Comparison of ENCODE assay signal across 22 cellular contexts in the genomic region with DNA sequence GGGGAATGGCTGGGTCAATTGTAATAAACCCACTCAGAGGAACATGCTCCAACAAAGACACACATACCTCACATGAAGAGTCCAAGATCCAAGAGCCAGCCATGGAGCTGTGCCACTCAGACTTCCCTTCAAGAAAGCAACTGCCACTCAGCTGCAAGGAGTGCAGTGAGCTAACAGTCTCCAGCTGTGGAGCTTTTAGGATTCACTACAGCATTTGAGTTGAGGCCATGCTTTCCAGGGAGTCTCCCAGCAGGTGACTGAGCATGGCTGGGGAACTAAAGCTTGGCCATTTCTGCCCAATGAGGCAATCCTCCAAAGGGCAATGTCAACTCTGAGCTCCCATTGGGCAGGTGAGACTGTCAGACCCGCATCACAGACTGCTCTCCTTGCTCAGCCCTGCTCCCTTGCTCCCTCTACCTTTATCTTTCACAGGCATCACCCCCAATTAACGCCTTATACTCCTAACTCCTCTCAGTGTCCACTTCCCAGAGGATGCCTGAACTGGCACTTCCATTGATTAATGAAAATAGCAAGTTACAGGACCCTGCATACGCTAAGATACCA.
"Had no signal": no experiment of that assay in that cellular context is flagged by ENCODE, and none has a peak within 500 bp of the region (broad histone marks: within the 10 kb centered on the region; RNA-seq: fewer than 3 reads in every experiment).

No MANE protein-coding gene starts in this region.

- DNase-seq: activated CD4-positive, alpha-beta T cell treated with anti-CD3 and anti-CD28 coated beads, Interleukin-2, amount 50 U/mL, for 4 hours; activated gamma-delta T cell treated with Interleukin-2 at 50 U/mL for 16 hours; adrenal gland; cerebellar nuclear complex; cortex of kidney; lower lobe of right lung; occipital lobe; posterior cingulate gyrus; retina; spleen; stimulated activated CD4-positive, alpha-beta T cell treated with anti-CD3 and anti-CD28 coated beads, Interleukin-4, amount 100 ng/mL, for 4 hours; stimulated activated naive B cell treated with anti-CD40 and anti-IgM and Interleukin-4, amounts not matched to agents 10 μg/mL and 1 μg/mL and 100 μg/mL, for 72 hours; T-helper 2 cell; upper lobe of right lung had no signal

- H3K27ac Mint-ChIP-seq: activated naive CD4-positive, alpha-beta T cell treated with anti-CD3 and anti-CD28 coated beads, Interleukin-2, amount 50 U/mL, for 72 hours; mesothelial cell of epicardium; natural killer cell treated with Interleukin-12 subunit alpha and Interleukin-12 subunit beta and Interleukin-15 and Interleukin-18, amount 100 ng/mL, for 72 hours; stimulated activated naive B cell treated with anti-CD40 and anti-IgM and Interleukin-4, amounts not matched to agents 10 μg/mL and 1 μg/mL and 100 μg/mL, for 72 hours had no signal

- H3K36me3 ChIP-seq: adrenal gland, breast epithelium, lower lobe of right lung, spleen, thoracic aorta, upper lobe of right lung had no signal

- H3K4me1 ChIP-seq: breast epithelium, lower lobe of right lung, upper lobe of right lung had no signal

- H3K36me3 Mint-ChIP-seq: activated naive CD4-positive, alpha-beta T cell treated with anti-CD3 and anti-CD28 coated beads, Interleukin-2, amount 50 U/mL, for 72 hours; mesothelial cell of epicardium; natural killer cell treated with Interleukin-12 subunit alpha and Interleukin-12 subunit beta and Interleukin-15 and Interleukin-18, amount 100 ng/mL, for 72 hours; stimulated activated naive B cell treated with anti-CD40 and anti-IgM and Interleukin-4, amounts not matched to agents 10 μg/mL and 1 μg/mL and 100 μg/mL, for 72 hours had no signal

- H3K27ac ChIP-seq: adrenal gland, breast epithelium, lower lobe of right lung, spleen, thoracic aorta, upper lobe of right lung had no signal

- H3K9me3 Mint-ChIP-seq: activated naive CD4-positive, alpha-beta T cell treated with anti-CD3 and anti-CD28 coated beads, Interleukin-2, amount 50 U/mL, for 72 hours; natural killer cell treated with Interleukin-12 subunit alpha and Interleukin-12 subunit beta and Interleukin-15 and Interleukin-18, amount 100 ng/mL, for 72 hours; stimulated activated naive B cell treated with anti-CD40 and anti-IgM and Interleukin-4, amounts not matched to agents 10 μg/mL and 1 μg/mL and 100 μg/mL, for 72 hours had no signal

- ATAC-seq: activated naive CD4-positive, alpha-beta T cell treated with anti-CD3 and anti-CD28 coated beads, Interleukin-2, amount 50 U/mL, for 72 hours; esophagus mucosa; lower lobe of right lung; natural killer cell treated with Interleukin-12 subunit alpha and Interleukin-12 subunit beta and Interleukin-15 and Interleukin-18, amount 100 ng/mL, for 72 hours; stimulated activated naive B cell treated with anti-CD40 and anti-IgM and Interleukin-4, amounts not matched to agents 10 μg/mL and 1 μg/mL and 100 μg/mL, for 72 hours; upper lobe of right lung had no signal

- H3K4me3 ChIP-seq: adrenal gland, breast epithelium, lower lobe of right lung, spleen, thoracic aorta, upper lobe of right lung had no signal

- H3K27me3 ChIP-seq: adrenal gland, breast epithelium, upper lobe of right lung had no signal

- H3K9me3 ChIP-seq: adrenal gland, breast epithelium, lower lobe of right lung, spleen, thoracic aorta, upper lobe of right lung had no signal

- FAIRE-seq: astrocyte, islet of Langerhans had no signal

- H3K4me3 Mint-ChIP-seq: mesothelial cell of epicardium; natural killer cell treated with Interleukin-12 subunit alpha and Interleukin-12 subunit beta and Interleukin-15 and Interleukin-18, amount 100 ng/mL, for 72 hours; stimulated activated naive B cell treated with anti-CD40 and anti-IgM and Interleukin-4, amounts not matched to agents 10 μg/mL and 1 μg/mL and 100 μg/mL, for 72 hours had no signal
